8 cellular contexts compared by ENCODE assay signal in the genomic region with DNA sequence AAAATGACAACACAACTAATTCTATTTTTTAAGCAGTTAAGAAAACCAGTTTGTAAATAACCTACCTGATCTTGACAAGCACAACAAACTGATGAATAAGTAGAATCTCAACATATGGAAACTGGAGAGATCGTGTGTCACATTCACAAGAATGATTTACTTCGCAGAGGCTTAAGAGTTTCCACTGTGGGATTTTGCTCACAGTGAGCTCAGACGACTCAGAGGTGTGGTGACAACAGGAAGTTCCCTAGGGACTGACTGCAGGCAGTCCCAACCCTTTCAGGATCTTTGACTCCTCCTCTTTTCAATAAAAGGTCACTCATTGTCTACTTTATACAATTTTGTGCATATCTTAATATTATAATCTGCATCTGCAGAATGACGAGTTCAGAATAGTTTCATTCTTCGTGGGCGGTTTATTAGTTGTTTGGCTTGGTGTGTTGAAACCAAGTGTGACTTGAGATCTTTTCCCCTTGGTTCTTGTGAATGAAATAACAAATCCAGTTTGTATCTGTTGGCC. TPM values are rescaled to one million over a fixed set of nuclear protein-coding genes. Genes with fewer than 3 reads are reported as not detected.
DNase-seq lines count a peak whose midpoint lies in the region; ATAC-seq and TF ChIP-seq lines count a peak whose summit lies in the region.

A gene (minus strand): TSS at position 231 of the 520 bp plus-strand sequence. CDS start 117 bp downstream, at position 114.

- DNase-seq in GM06990 (ENCODE audit: extremely low read depth, insufficient read length) (no peak), SW480 (ENCODE audit: low spot score) (peak; percentile 50), left colon (peak; percentile 55 to 73), medulla oblongata (ENCODE audit: extremely low spot score) (no peak), posterior cingulate gyrus (no peak)

- peak within 1 kb of the TSS; percentile 59 for H3K4me3 ChIP-seq in GM06990 (replicated peaks; ENCODE audit: low read depth, low read length)

- ATAC-seq in GM19395 (IDR thresholded peaks at IDR 0.05; ENCODE audit: unreplicated experiment) = peak; percentile 76
- peak; percentile 81 for ATAC-seq in HG03432 (IDR thresholded peaks at IDR 0.05; ENCODE audit: unreplicated experiment)
- ATAC-seq in left colon = peak; percentile 79
- no peak for ATAC-seq in GM19023 (IDR thresholded peaks at IDR 0.05; ENCODE audit: unreplicated experiment)

- intact Hi-C loops in left colon (cut with DNase I, micrococcal nuclease) = no loop called here
- intact Hi-C loops in posterior cingulate gyrus (cut with DNase I) = loop anchor here (10.0 kb wide), 1 partner anchor 58 kb away; a partner anchor contains a TSS

- TF ChIP-seq CTCF in GM06990 (IDR thresholded peaks at IDR 0.05; ENCODE audit: insufficient read depth, low read length, poor library complexity, severe bottlenecking) = no peak

- no peaks in the 10 kb centered on the region for H3K27me3 ChIP-seq in GM06990 (replicated peaks; ENCODE audit: control insufficient read depth, insufficient read depth, low read length)

- no peaks in the 10 kb centered on the region for H3K36me3 ChIP-seq in GM06990 (ENCODE audit: control insufficient read depth, insufficient read depth, low read length)

RNA-seq across cellular contexts. Expression of the gene that starts here (rescaled TPM):
- total RNA-seq in left colon = 100 to 1,000 TPM; 122 to 162 TPM

Comparison
In these comparisons a context has a peak if more than half of its experiments do, and no peak if none do; other contexts are left out.
1. DNase-seq: peak in SW480 (single experiment) and left colon (2 of 2); none in GM06990 (single experiment), medulla oblongata (single experiment) and posterior cingulate gyrus (0 of 10).